Comparison of ENCODE assay signal across 23 cellular contexts in the genomic region with DNA sequence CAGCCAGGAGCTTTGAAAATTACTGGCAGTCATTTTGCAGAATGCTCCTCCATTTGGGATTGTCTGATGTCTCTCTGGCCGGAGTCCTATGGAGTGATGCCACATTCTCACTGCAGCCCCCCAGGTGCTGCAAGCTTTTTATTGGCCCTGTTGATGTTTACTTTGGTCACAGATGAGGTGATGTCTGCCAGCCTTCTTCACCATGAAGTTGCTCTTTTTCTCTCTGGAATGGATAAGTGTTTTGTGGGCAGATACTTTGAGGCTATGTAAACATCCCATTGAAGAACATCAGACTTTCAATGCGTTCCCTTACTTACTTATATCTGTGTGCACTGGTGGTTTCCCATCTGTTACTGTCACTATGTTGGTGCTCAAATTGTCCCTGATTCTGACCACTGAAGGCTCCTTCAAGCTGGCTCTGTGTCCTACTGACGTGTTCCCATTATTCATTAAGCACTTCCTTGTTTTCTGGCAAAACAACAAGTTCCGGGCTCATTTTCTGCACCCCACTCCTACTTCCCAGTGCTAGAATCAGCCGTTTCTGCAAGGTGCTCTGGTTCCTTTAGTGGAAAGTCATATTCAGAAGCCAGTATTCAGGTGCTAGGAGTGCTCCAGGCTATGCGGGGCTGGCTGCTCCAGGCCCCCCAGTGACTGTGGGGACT. TPM values are rescaled to one million over a fixed set of nuclear protein-coding genes. Genes with fewer than 3 reads are reported as not detected.
DNase-seq lines count a peak whose midpoint lies in the region; ATAC-seq and TF ChIP-seq lines count a peak whose summit lies in the region.
"Had no signal": no experiment of that assay in that cellular context is flagged by ENCODE, and none has a peak within 500 bp of the region (broad histone marks: within the 10 kb centered on the region; RNA-seq: fewer than 3 reads in every experiment).

No MANE protein-coding gene starts in this region.

- H3T11ph ChIP-seq in H9 (ENCODE audit: low read length) = no peak overlapping the region

- WGBS in esophagus muscularis mucosa = 54% methylated on average over 6 of the region's 6 CpGs
- 37 to 51% methylated on average over 6 of the region's 6 CpGs for WGBS in lung, 2 donors
- WGBS in spleen, 5 donors = 54 to 70% (median 56%) methylated on average over 6 of the region's 6 CpGs
- WGBS in H9 (ENCODE audit: extremely low coverage, insufficient read length, low lambda C conversion rate) = no CpG with 5 or more reads among the region's 6 CpGs

- ATAC-seq in lung (ENCODE audit: insufficient read depth, low FRiP score) = no peak
- ATAC-seq: activated CD4-positive, alpha-beta T cell treated with anti-CD3 and anti-CD28 coated beads for 36 hours; activated naive CD8-positive, alpha-beta T cell treated with anti-CD3 and anti-CD28 coated beads, Interleukin-2, amount 50 U/mL, for 24 hours; activated T-helper 17 cell treated with anti-CD3 and anti-CD28 coated beads, Interleukin-2, amount 50 U/mL, for 72 hours; esophagus mucosa; naive thymus-derived CD4-positive, alpha-beta T cell had no signal

- H3K4me3 Mint-ChIP-seq in H9 = no peak overlapping the region
- H3K4me3 Mint-ChIP-seq: activated CD4-positive, alpha-beta T cell treated with anti-CD3 and anti-CD28 coated beads for 36 hours; activated naive CD8-positive, alpha-beta T cell treated with anti-CD3 and anti-CD28 coated beads, Interleukin-2, amount 50 U/mL, for 24 hours; activated T-helper 17 cell treated with anti-CD3 and anti-CD28 coated beads, Interleukin-2, amount 50 U/mL, for 72 hours; CD8-positive, alpha-beta memory T cell; naive thymus-derived CD4-positive, alpha-beta T cell had no signal

- no peaks in the 10 kb centered on the region for H3K36me3 ChIP-seq in esophagus muscularis mucosa
- no peaks in the 10 kb centered on the region for H3K36me3 ChIP-seq in lung (ENCODE audit: control insufficient read depth in 2 of 2, insufficient read depth in 2 of 2, low read length in 2 of 2)
- H3K36me3 ChIP-seq in spleen = no peaks in the 10 kb centered on the region
- no peaks in the 10 kb centered on the region for H3K36me3 ChIP-seq in Karpas-422 (ENCODE audit: insufficient read depth, low read length)
- H3K36me3 ChIP-seq: thoracic aorta had no signal

- intact Hi-C loops in esophagus muscularis mucosa (cut with DNase I) = no loop called here
- intact Hi-C loops in spleen (cut with DNase I; ENCODE audit: low total_unique reads) = no loop called here

- H3K4ac ChIP-seq in H9 (ENCODE audit: low read depth, low read length) = no peak overlapping the region

- no peak overlapping the region for H2AFZ ChIP-seq in Karpas-422 (ENCODE audit: low read length)
- no peak overlapping the region for H2AFZ ChIP-seq in H9 (ENCODE audit: low read length)

- H3K4me1 Mint-ChIP-seq in H9 = no peaks in the 10 kb centered on the region

- no peaks in the 10 kb centered on the region for H3K27me3 ChIP-seq in esophagus muscularis mucosa
- H3K27me3 ChIP-seq in lung (ENCODE audit: control insufficient read depth, insufficient read depth) = no peaks in the 10 kb centered on the region
- peaks cover 0 to 25% (median 0%) of the 10 kb centered on the region in 7 donors for H3K27me3 ChIP-seq in spleen (replicated peaks in 1 of 7)
- H3K27me3 ChIP-seq in Karpas-422 (ENCODE audit: low read length) = no peaks in the 10 kb centered on the region
- no peaks in the 10 kb centered on the region for H3K27me3 ChIP-seq in H9 (ENCODE audit: insufficient read depth, low read length)

- H3K23me2 ChIP-seq in H9 (ENCODE audit: insufficient read length, low read depth, low read length, poor library complexity, severe bottlenecking) = no peaks in the 10 kb centered on the region

- no peaks in the 10 kb centered on the region for H3K79me2 ChIP-seq in Karpas-422 (ENCODE audit: low read length)
- H3K79me2 ChIP-seq in H9 (ENCODE audit: insufficient read depth, low read length) = no peaks in the 10 kb centered on the region

- no peaks in the 10 kb centered on the region for H3K9me2 ChIP-seq in Karpas-422 (replicated peaks; ENCODE audit: insufficient read depth, low read length)

- H3K79me1 ChIP-seq in H9 (ENCODE audit: insufficient read depth, low read depth, low read length, poor library complexity, severe bottlenecking) = no peaks in the 10 kb centered on the region

- H3K4me3 ChIP-seq in esophagus muscularis mucosa (no peak overlapping the region), lung (no peak overlapping the region), spleen (no peak overlapping the region), Karpas-422 (ENCODE audit: low read length) (no peak overlapping the region)
- H3K4me3 ChIP-seq: thoracic aorta had no signal

- no peak overlapping the region for H2BK12ac ChIP-seq in H9 (ENCODE audit: insufficient read length, low read depth, low read length)

- no peak overlapping the region for H3K4me2 ChIP-seq in Karpas-422 (ENCODE audit: low read depth, low read length, poor library complexity, severe bottlenecking)
- no peak overlapping the region for H3K4me2 ChIP-seq in H9 (ENCODE audit: insufficient read depth, insufficient read length, low read length)

- no peak overlapping the region for H3K56ac ChIP-seq in H9 (ENCODE audit: insufficient read length, low read depth, low read length)

- no peak overlapping the region for H2AK5ac ChIP-seq in H9 (ENCODE audit: insufficient read length, low read length)

- H3K9me3 ChIP-seq in esophagus muscularis mucosa (no peaks in the 10 kb centered on the region), lung (ENCODE audit: control insufficient read depth in 2 of 2, insufficient read depth in 1 of 2, low read length in 1 of 2) (no peaks in the 10 kb centered on the region), spleen (no peaks in the 10 kb centered on the region), Karpas-422 (ENCODE audit: low read length) (no peaks in the 10 kb centered on the region), H9 (ENCODE audit: control insufficient read depth, low read depth, low read length) (no peaks in the 10 kb centered on the region)
- H3K9me3 ChIP-seq: thoracic aorta had no signal

- H3K14ac ChIP-seq in H9 (ENCODE audit: insufficient read depth, low read length) = no peak overlapping the region

- DNase-seq in astrocyte of the hippocampus (ENCODE audit: low read depth, low spot score) (peak; percentile 40), esophagus muscularis mucosa (ENCODE audit: extremely low spot score) (no peak), lung (ENCODE audit: low spot score) (no peak), spleen (no peak), Karpas-422 (no peak), H9 (no peak), NCI-H1092 treated with DMSO at 0.1 percent for 48 hours (lab: John Stamatoyannopoulos, UW) (no peak), retina (no peak)
- DNase-seq: activated CD4-positive, alpha-beta T cell treated with anti-CD3 and anti-CD28 coated beads for 36 hours; activated naive CD8-positive, alpha-beta T cell treated with anti-CD3 and anti-CD28 coated beads, Interleukin-2, amount 50 U/mL, for 24 hours; CD8-positive, alpha-beta memory T cell; effector CD4-positive, alpha-beta T cell; glutamatergic neuron; mammary epithelial cell; naive thymus-derived CD4-positive, alpha-beta T cell; NCI-H1105; NCI-H2081 treated with DMSO at 0.1 percent for 48 hours; NCI-H510A had no signal

- H4K5ac ChIP-seq in H9 (ENCODE audit: insufficient read length, low read depth, low read length) = no peak overlapping the region

- no peaks in the 10 kb centered on the region for H3K36me3 Mint-ChIP-seq in H9 (ENCODE audit: insufficient read depth in 1 of 3, low read depth in 3 of 3)
- H3K36me3 Mint-ChIP-seq: CD8-positive, alpha-beta memory T cell had no signal

- no peak overlapping the region for H3K27ac Mint-ChIP-seq in H9
- H3K27ac Mint-ChIP-seq: activated CD4-positive, alpha-beta T cell treated with anti-CD3 and anti-CD28 coated beads for 36 hours; activated naive CD8-positive, alpha-beta T cell treated with anti-CD3 and anti-CD28 coated beads, Interleukin-2, amount 50 U/mL, for 24 hours; activated T-helper 17 cell treated with anti-CD3 and anti-CD28 coated beads, Interleukin-2, amount 50 U/mL, for 72 hours; CD8-positive, alpha-beta memory T cell; progenitor cell of endocrine pancreas had no signal

- no peaks in the 10 kb centered on the region for H4K20me1 ChIP-seq in Karpas-422 (ENCODE audit: insufficient read depth, low read depth, low read length)
- H4K20me1 ChIP-seq in H9 (ENCODE audit: control insufficient read depth, insufficient read depth, insufficient read length) = no peaks in the 10 kb centered on the region

- H2BK5ac ChIP-seq in H9 (ENCODE audit: insufficient read length, low read length) = no peak overlapping the region

- H4K91ac ChIP-seq in H9 (ENCODE audit: insufficient read length, low read depth, low read length) = no peak overlapping the region

- no peak for TF ChIP-seq POLR2A in esophagus muscularis mucosa (IDR thresholded peaks at IDR 0.05; ENCODE audit: low read depth)
- no peak for TF ChIP-seq POLR2A in spleen (IDR thresholded peaks at IDR 0.05)

- H3K9ac ChIP-seq in Karpas-422 (ENCODE audit: low read length) (no peak overlapping the region), H9 (ENCODE audit: extremely low read depth, insufficient read length, low read length) (no peak overlapping the region)

- H4K8ac ChIP-seq in H9 (replicated peaks; ENCODE audit: insufficient read length, low read depth, low read length) = no peak overlapping the region

- H3K18ac ChIP-seq in H9 (ENCODE audit: insufficient read length, low read depth, low read length) = no peak overlapping the region

- TF ChIP-seq EP300 in esophagus muscularis mucosa (IDR thresholded peaks at IDR 0.05) = no peak

- no peaks in the 10 kb centered on the region for H3K9me3 Mint-ChIP-seq in H9
- H3K9me3 Mint-ChIP-seq: activated naive CD8-positive, alpha-beta T cell treated with anti-CD3 and anti-CD28 coated beads, Interleukin-2, amount 50 U/mL, for 24 hours; activated T-helper 17 cell treated with anti-CD3 and anti-CD28 coated beads, Interleukin-2, amount 50 U/mL, for 72 hours; CD8-positive, alpha-beta memory T cell had no signal

- H3K4me1 ChIP-seq in esophagus muscularis mucosa = peaks cover 48 to 70% (median 66%) of the 10 kb centered on the region in 4 donors
- peaks cover 7 to 14% of the 10 kb centered on the region in 2 donors for H3K4me1 ChIP-seq in lung (ENCODE audit: control insufficient read depth in 2 of 2, insufficient read depth in 2 of 2, low read length in 2 of 2)
- H3K4me1 ChIP-seq in spleen = peaks cover 9 to 55% (median 22%) of the 10 kb centered on the region in 6 donors
- H3K4me1 ChIP-seq in Karpas-422 (ENCODE audit: low read length) = peaks cover 11% of the 10 kb centered on the region
- H3K4me1 ChIP-seq in H9 (ENCODE audit: insufficient read depth, low read length) = no peaks in the 10 kb centered on the region

- H2BK15ac ChIP-seq in H9 (ENCODE audit: low read depth, low read length) = no peak overlapping the region

- TF ChIP-seq CTCF in esophagus muscularis mucosa (IDR thresholded peaks at IDR 0.05) = no peak
- TF ChIP-seq CTCF in lung (IDR thresholded peaks at IDR 0.05; ENCODE audit: control extremely low read depth, extremely low read depth) = no peak
- TF ChIP-seq CTCF in spleen (IDR thresholded peaks at IDR 0.05 in 8 of 11, conservative IDR thresholded peaks at IDR 0.05 in 3 of 11) = no peak
- no peak for TF ChIP-seq CTCF in H9 (conservative IDR thresholded peaks at IDR 0.05)

- H2BK120ac ChIP-seq in H9 (ENCODE audit: low read depth, low read length, poor library complexity, severe bottlenecking) = no peak overlapping the region

- H3K27me3 Mint-ChIP-seq in H9 (ENCODE audit: low read depth) = peaks cover 15% of the 10 kb centered on the region
- H3K27me3 Mint-ChIP-seq: activated CD4-positive, alpha-beta T cell treated with anti-CD3 and anti-CD28 coated beads for 36 hours; activated naive CD8-positive, alpha-beta T cell treated with anti-CD3 and anti-CD28 coated beads, Interleukin-2, amount 50 U/mL, for 24 hours; activated T-helper 17 cell treated with anti-CD3 and anti-CD28 coated beads, Interleukin-2, amount 50 U/mL, for 72 hours had no signal

- H3K23ac ChIP-seq in H9 (ENCODE audit: insufficient read length, low read depth, low read length) = no peak overlapping the region

- H3K27ac ChIP-seq in esophagus muscularis mucosa (replicated peaks in 1 of 4) (peak overlapping the region; percentile 62 to 79 (median 73)), lung (ENCODE audit: low read depth in 1 of 2, low read length in 1 of 2) (peak overlapping the region; percentile 44 to 69), spleen (peak overlapping the region in 7 of 8 donors; percentile 43 to 84 (median 68)), Karpas-422 (ENCODE audit: low read length) (no peak overlapping the region), H9 (ENCODE audit: insufficient read length, low read depth, low read length) (no peak overlapping the region)
- H3K27ac ChIP-seq: RWPE1 had no signal

- H2BK20ac ChIP-seq in H9 (ENCODE audit: low read depth, low read length, poor library complexity, severe bottlenecking) = no peak overlapping the region

RNA-seq across cellular contexts. Expression of a gene that starts 1.4 kb away (rescaled TPM):
- total RNA-seq in esophagus muscularis mucosa (100 to 1,000 TPM in 1 of 4 donors, 10 to 100 TPM in 3; 47.1 to 144 (median 75.1) TPM), lung (100 to 1,000 TPM in 1 of 2 donors, 10 to 100 TPM in 1; 52.3 to 128 TPM), spleen (100 to 1,000 TPM; 156 to 409 (median 295) TPM), H9 (2021) (not detected in 2 replicates)
- polyA plus RNA-seq in lung (100 to 1,000 TPM in 1 of 2 donors, 10 to 100 TPM in 1; 33.1 to 167 TPM), spleen (100 to 1,000 TPM in 1 of 3 donors, 10 to 100 TPM in 2; 68.6 to 225 (median 91.3) TPM)
- not detected in 2 replicates for total RNA-seq in Karpas-422 (2014; rRNA removed; shearing (Covaris generic); ENCODE audit: low replicate concordance)
- total RNA-seq: activated CD4-positive, alpha-beta T cell treated with anti-CD3 and anti-CD28 coated beads for 36 hours; progenitor cell of endocrine pancreas had no signal
- polyA plus RNA-seq: CD8-positive, alpha-beta memory T cell; naive thymus-derived CD4-positive, alpha-beta T cell had no signal

RNA-seq across cellular contexts. Expression of a gene that starts 48.7 kb away (rescaled TPM):
- total RNA-seq in esophagus muscularis mucosa = 10 to 100 TPM; 20.8 to 35.1 (median 29.2) TPM
- 10 to 100 TPM; 37.4 to 52.3 TPM for total RNA-seq in lung
- 10 to 100 TPM; 40.8 to 67.2 TPM for polyA plus RNA-seq in lung
- 10 to 100 TPM; 28.4 to 42.8 (median 33.6) TPM for total RNA-seq in spleen
- 10 to 100 TPM; 32.1 to 43.7 (median 43.1) TPM for polyA plus RNA-seq in spleen
- total RNA-seq in Karpas-422 (2014; rRNA removed; shearing (Covaris generic); ENCODE audit: low replicate concordance) = 67.1 and 78.6 TPM in 2 replicates
- 86.6 and 88.7 TPM in 2 replicates for total RNA-seq in H9 (2021)

RNA-seq across cellular contexts. Expression of a gene that starts 48.8 kb away (rescaled TPM):
- 10 to 100 TPM; 59.6 to 81.3 (median 72.8) TPM for total RNA-seq in esophagus muscularis mucosa
- total RNA-seq in lung = 10 to 100 TPM; 93.9 to 96.2 TPM
- polyA plus RNA-seq in lung = 10 to 100 TPM; 49.8 to 62.0 TPM
- total RNA-seq in spleen = 10 to 100 TPM; 57.3 to 79.2 (median 70.1) TPM
- polyA plus RNA-seq in spleen = 10 to 100 TPM; 15.2 to 25.3 (median 17.4) TPM
- 70.9 and 93.4 TPM in 2 replicates for total RNA-seq in Karpas-422 (2014; rRNA removed; shearing (Covaris generic); ENCODE audit: low replicate concordance)
- total RNA-seq in H9 (2021) = 58.3 and 71.3 TPM in 2 replicates

Comparison
In these comparisons a context has a peak if more than half of its experiments do, and no peak if none do; other contexts are left out.
1. H3K27ac ChIP-seq: peak in esophagus muscularis mucosa (4 of 4), lung (2 of 2) and spleen (7 of 8); none in Karpas-422 (single experiment) and H9 (single experiment).
2. RNA of a gene that starts 1.4 kb away (total RNA-seq): 156 to 409 TPM in spleen, 52.3 to 128 TPM in lung and 47.1 to 144 TPM in esophagus muscularis mucosa; not detected in H9 and not detected in Karpas-422; every median in the first group is over 10 times any median in the second.